ENCODE assay signal across 36 cellular contexts in genomic region chr18:12958478-12958877, GRCh38.
"Had no signal": no experiment of that assay in that cellular context is flagged by ENCODE, and none has a peak within 500 bp of the region (broad histone marks: within the 10 kb centered on the region; RNA-seq: fewer than 3 reads in every experiment).

No MANE protein-coding gene starts in this region.

- H3K4me1 ChIP-seq: adrenal gland, body of pancreas, breast epithelium had no signal

- DNase-seq: activated CD4-positive, alpha-beta memory T cell treated with anti-CD3 and anti-CD28 coated beads, Interleukin-2, amount 10 ng/mL, durations not matched to agents 7 days and 5 days; activated CD4-positive, alpha-beta T cell treated with anti-CD3 and anti-CD28 coated beads for 1 hour; activated CD4-positive, alpha-beta T cell treated with anti-CD3 and anti-CD28 coated beads for 36 hours; activated CD4-positive, alpha-beta T cell treated with anti-CD3 and anti-CD28 coated beads for 48 hours; activated CD4-positive, alpha-beta T cell treated with anti-CD3 and anti-CD28 coated beads, Interleukin-2, amount 10 ng/mL, durations not matched to agents 7 days and 5 days; activated CD4-positive, alpha-beta T cell treated with anti-CD3 and anti-CD28 coated beads, Interleukin-2, amount 50 U/mL, for 48 hours; activated CD4-positive, CD25-positive, alpha-beta regulatory T cell; activated CD8-positive, alpha-beta memory T cell treated with anti-CD3 and anti-CD28 coated beads for 24 hours; activated CD8-positive, alpha-beta memory T cell treated with anti-CD3 and anti-CD28 coated beads, Interleukin-2, amount 10 ng/mL, durations not matched to agents 7 days and 5 days; activated CD8-positive, alpha-beta memory T cell treated with anti-CD3 and anti-CD28 coated beads, Interleukin-2, amount 50 U/mL, for 48 hours; activated CD8-positive, alpha-beta T cell treated with anti-CD3 and anti-CD28 coated beads, Interleukin-2, amount 10 ng/mL, durations not matched to agents 7 days and 5 days; activated effector memory CD4-positive, alpha-beta T cell treated with anti-CD3 and anti-CD28 coated beads, Interleukin-2, amount 50 U/mL, for 16 hours; activated gamma-delta T cell treated with Interleukin-2 at 50 U/mL for 16 hours; activated naive CD4-positive, alpha-beta T cell; activated naive CD4-positive, alpha-beta T cell treated with anti-CD3 and anti-CD28 coated beads for 36 hours; activated naive CD4-positive, alpha-beta T cell treated with anti-CD3 and anti-CD28 coated beads, Interleukin-2, amount 50 U/mL, for 16 hours; activated naive CD8-positive, alpha-beta T cell treated with anti-CD3 and anti-CD28 coated beads for 36 hours; activated T-cell treated with anti-CD3 and anti-CD28 coated beads, Interleukin-2, amount 50 U/mL, for 24 hours; activated T-cell treated with anti-CD3 and anti-CD28 coated beads, Interleukin-2, amount 50 U/mL, for 48 hours; adrenal gland; amniotic stem cell; aorta; body of pancreas; brain microvascular endothelial cell; central memory CD4-positive, alpha-beta T cell; T-helper 1 cell; T-helper 2 cell; T-helper 9 cell; WERI-Rb-1 had no signal

- H3K9me3 ChIP-seq: adrenal gland, body of pancreas, breast epithelium had no signal

- H3K27me3 ChIP-seq: adrenal gland, body of pancreas, brain microvascular endothelial cell, breast epithelium had no signal

- H3K27ac ChIP-seq: adrenal gland, body of pancreas, brain microvascular endothelial cell, breast epithelium, WERI-Rb-1 had no signal

- ATAC-seq: activated CD4-positive, alpha-beta T cell treated with anti-CD3 and anti-CD28 coated beads for 36 hours; activated CD4-positive, CD25-positive, alpha-beta regulatory T cell treated with anti-CD3 and anti-CD28 coated beads, Interleukin-2, amount 50 U/mL, for 24 hours; activated CD8-positive, alpha-beta memory T cell treated with anti-CD3 and anti-CD28 coated beads, Interleukin-2, amount 10 ng/mL, durations not matched to agents 7 days and 5 days; activated CD8-positive, alpha-beta T cell treated with anti-CD3 and anti-CD28 coated beads, Interleukin-2, amount 10 ng/mL, durations not matched to agents 7 days and 5 days; activated naive CD4-positive, alpha-beta T cell treated with anti-CD3 and anti-CD28 coated beads, Interleukin-2, amount 50 U/mL, for 72 hours; activated T-helper 17 cell treated with anti-CD3 and anti-CD28 coated beads, Interleukin-2, amount 50 U/mL, for 72 hours; body of pancreas; WTC11 had no signal

- H3K36me3 ChIP-seq: breast epithelium had no signal

- FAIRE-seq: astrocyte, TTC549 had no signal

- H3K4me3 ChIP-seq: adrenal gland, body of pancreas, breast epithelium had no signal
